Comparison of ENCODE assay signal across 1 cellular context in the genomic region with DNA sequence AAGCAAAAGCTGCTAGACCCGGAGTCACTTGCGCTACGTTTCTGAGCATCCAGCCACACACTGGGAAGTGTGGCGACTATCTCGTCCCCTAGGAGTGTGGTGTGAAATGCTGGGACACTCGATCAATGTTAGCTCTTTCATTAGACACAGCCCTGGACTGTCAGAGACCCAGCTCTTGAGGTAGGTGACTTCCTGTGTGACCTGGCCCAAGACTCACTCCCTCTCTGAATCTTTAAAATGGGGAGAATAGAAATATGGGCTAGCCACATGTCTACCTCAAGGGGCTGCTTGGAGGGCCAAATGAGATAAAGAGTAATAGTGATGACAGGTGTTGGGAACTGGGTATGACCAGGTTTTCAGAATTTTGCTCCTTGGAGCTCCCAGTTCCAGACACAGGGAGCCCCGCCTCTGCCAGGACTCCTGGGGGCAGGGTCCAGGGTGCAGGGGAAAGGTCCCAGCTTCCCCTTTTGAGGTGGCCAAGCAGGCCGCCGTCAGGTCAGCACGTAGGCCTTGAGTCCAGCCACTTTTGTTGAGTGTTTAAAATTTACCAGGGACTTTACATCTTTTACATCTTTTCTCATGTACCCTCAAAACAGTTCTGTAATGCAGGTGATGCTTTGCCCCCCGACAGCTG.
TF ChIP-seq lines count a peak whose summit lies in the region.

No MANE protein-coding gene starts in this region.

TF ChIP-seq in HepG2, 621 proteins besides CTCF, POLR2A, EP300 and RAD21 (continued from another document):
- no peak for TF ChIP-seq ZNF530 (CRISPR knock-in tag; IDR thresholded peaks at IDR 0.05; ENCODE audit: low read depth)
- TF ChIP-seq SRSF1 (optimal IDR thresholded peaks at IDR 0.05; ENCODE audit: low read depth, low read length), result no peak
- TF ChIP-seq, protein P1, sequence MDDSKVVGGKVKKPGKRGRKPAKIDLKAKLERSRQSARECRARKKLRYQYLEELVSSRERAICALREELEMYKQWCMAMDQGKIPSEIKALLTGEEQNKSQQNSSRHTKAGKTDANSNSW (CRISPR knock-in tag; IDR thresholded peaks at IDR 0.05; ENCODE audit: borderline replicate concordance), result no peak
- no peak for TF ChIP-seq SAP130 (CRISPR knock-in tag; IDR thresholded peaks at IDR 0.05; ENCODE audit: low read depth)
- TF ChIP-seq MATR3 (CRISPR knock-in tag; IDR thresholded peaks at IDR 0.05), result no peak
- TF ChIP-seq, protein P2, sequence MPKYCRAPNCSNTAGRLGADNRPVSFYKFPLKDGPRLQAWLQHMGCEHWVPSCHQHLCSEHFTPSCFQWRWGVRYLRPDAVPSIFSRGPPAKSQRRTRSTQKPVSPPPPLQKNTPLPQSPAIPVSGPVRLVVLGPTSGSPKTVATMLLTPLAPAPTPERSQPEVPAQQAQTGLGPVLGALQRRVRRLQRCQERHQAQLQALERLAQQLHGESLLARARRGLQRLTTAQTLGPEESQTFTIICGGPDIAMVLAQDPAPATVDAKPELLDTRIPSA (CRISPR knock-in tag; IDR thresholded peaks at IDR 0.05; ENCODE audit: borderline replicate concordance), result no peak
- TF ChIP-seq CBX1 (IDR thresholded peaks at IDR 0.05; ENCODE audit: low read depth), result no peak
- TF ChIP-seq XRCC5 (optimal IDR thresholded peaks at IDR 0.05; ENCODE audit: low read length), result no peak
- TF ChIP-seq SOX5 (CRISPR knock-in tag; IDR thresholded peaks at IDR 0.05; ENCODE audit: borderline replicate concordance), result no peak
- TF ChIP-seq ZMYM3 (CRISPR knock-in tag; IDR thresholded peaks at IDR 0.05), result peak; percentile 94
- TF ChIP-seq ZNF629 (CRISPR knock-in tag; conservative IDR thresholded peaks at IDR 0.05), result peak; percentile 29; the same call in 1 of the 2 replicates
- TF ChIP-seq HNF4A (CRISPR knock-in tag; IDR thresholded peaks at IDR 0.05), result peak; percentile 65
- TF ChIP-seq NFKBIZ (CRISPR knock-in tag; IDR thresholded peaks at IDR 0.05), result no peak
- 0 out of 2 replicates have a peak, but pooled peaks have one; percentile 28 for TF ChIP-seq NR2F6 (IDR thresholded peaks at IDR 0.05)
- no peak for TF ChIP-seq NR2F6 (CRISPR knock-in tag; IDR thresholded peaks at IDR 0.05)
- TF ChIP-seq, protein P3, sequence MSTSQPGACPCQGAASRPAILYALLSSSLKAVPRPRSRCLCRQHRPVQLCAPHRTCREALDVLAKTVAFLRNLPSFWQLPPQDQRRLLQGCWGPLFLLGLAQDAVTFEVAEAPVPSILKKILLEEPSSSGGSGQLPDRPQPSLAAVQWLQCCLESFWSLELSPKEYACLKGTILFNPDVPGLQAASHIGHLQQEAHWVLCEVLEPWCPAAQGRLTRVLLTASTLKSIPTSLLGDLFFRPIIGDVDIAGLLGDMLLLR (CRISPR knock-in tag; IDR thresholded peaks at IDR 0.05), result no peak
- peak; percentile 94 for TF ChIP-seq ZNF768 (CRISPR knock-in tag; IDR thresholded peaks at IDR 0.05)
- peak; percentile 57 for TF ChIP-seq HNF4G (IDR thresholded peaks at IDR 0.05; ENCODE audit: borderline replicate concordance, low read depth, low read length)
- TF ChIP-seq HNF4G (CRISPR knock-in tag; IDR thresholded peaks at IDR 0.05; ENCODE audit: borderline replicate concordance, low read depth), result no peak
- TF ChIP-seq ZNF709 (CRISPR knock-in tag; IDR thresholded peaks at IDR 0.05), result 0 out of 2 replicates have a peak, but pooled peaks have one; percentile 6
- no peak for TF ChIP-seq ZNF510 (CRISPR knock-in tag; IDR thresholded peaks at IDR 0.05; ENCODE audit: low read depth)
- peak; percentile 18; the same call in 1 of the 2 replicates for TF ChIP-seq TCF7 (IDR thresholded peaks at IDR 0.05; ENCODE audit: low read depth)
- no peak for TF ChIP-seq POLR2G (IDR thresholded peaks at IDR 0.05; ENCODE audit: low read depth, low read length)
- TF ChIP-seq NR1H2 (CRISPR knock-in tag; IDR thresholded peaks at IDR 0.05; ENCODE audit: borderline replicate concordance, low read depth), result no peak
- no peak for TF ChIP-seq ZSCAN22 (CRISPR knock-in tag; IDR thresholded peaks at IDR 0.05)
- TF ChIP-seq, protein P4, sequence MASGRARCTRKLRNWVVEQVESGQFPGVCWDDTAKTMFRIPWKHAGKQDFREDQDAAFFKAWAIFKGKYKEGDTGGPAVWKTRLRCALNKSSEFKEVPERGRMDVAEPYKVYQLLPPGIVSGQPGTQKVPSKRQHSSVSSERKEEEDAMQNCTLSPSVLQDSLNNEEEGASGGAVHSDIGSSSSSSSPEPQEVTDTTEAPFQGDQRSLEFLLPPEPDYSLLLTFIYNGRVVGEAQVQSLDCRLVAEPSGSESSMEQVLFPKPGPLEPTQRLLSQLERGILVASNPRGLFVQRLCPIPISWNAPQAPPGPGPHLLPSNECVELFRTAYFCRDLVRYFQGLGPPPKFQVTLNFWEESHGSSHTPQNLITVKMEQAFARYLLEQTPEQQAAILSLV (CRISPR knock-in tag; IDR thresholded peaks at IDR 0.05; ENCODE audit: borderline replicate concordance), result 0 out of 2 replicates have a peak, but pooled peaks have one; percentile 24
- peak; percentile 7 for TF ChIP-seq AGO2 (optimal IDR thresholded peaks at IDR 0.05; ENCODE audit: low read depth, low read length)
- TF ChIP-seq ZNF788 (CRISPR knock-in tag; IDR thresholded peaks at IDR 0.05; ENCODE audit: borderline replicate concordance), result no peak
- no peak for TF ChIP-seq CEBPG (CRISPR knock-in tag; IDR thresholded peaks at IDR 0.05)
- TF ChIP-seq NAIF1 (CRISPR knock-in tag; IDR thresholded peaks at IDR 0.05; ENCODE audit: borderline replicate concordance), result no peak
